ENCODE assay signal across 19 cellular contexts in genomic region chr2:36615214-36615613, GRCh38. TPM values are rescaled to one million over a fixed set of nuclear protein-coding genes. Genes with fewer than 3 reads are reported as not detected.
A peak's percentile ranks its signal among the peaks of the same experiment; 100 is the strongest.
DNase-seq lines count a peak whose midpoint lies in the region; ATAC-seq and TF ChIP-seq lines count a peak whose summit lies in the region.
"Had no signal": no experiment of that assay in that cellular context is flagged by ENCODE, and none has a peak within 500 bp of the region (broad histone marks: within the 10 kb centered on the region; RNA-seq: fewer than 3 reads in every experiment).

No MANE protein-coding gene starts in this region.

- no peaks in the 10 kb centered on the region for H3K9me3 Mint-ChIP-seq in type B pancreatic cell
- H3K9me3 Mint-ChIP-seq: T-helper 2 cell treated with Interferon-gamma antibody and Interleukin-4, amounts not matched to agents 5 μg/mL and 100 μg/mL, for 36 hours had no signal

- peak overlapping the region; percentile 83 for H3K9ac ChIP-seq in adipocyte (ENCODE audit: low read length)

- CTCF ChIA-PET in HEK293T (lab: Yijun Ruan, JAX), result no interaction called here

- POLR2A ChIA-PET in HEK293T (lab: Yijun Ruan, JAX), result no interaction called here

- no peaks in the 10 kb centered on the region for H3K27me3 Mint-ChIP-seq in type B pancreatic cell

- peak overlapping the region; percentile 8 for H3K4me3 Mint-ChIP-seq in type B pancreatic cell
- H3K4me3 Mint-ChIP-seq: T-helper 2 cell treated with Interferon-gamma antibody and Interleukin-4, amounts not matched to agents 5 μg/mL and 100 μg/mL, for 36 hours had no signal

- H3K36me3 Mint-ChIP-seq in type B pancreatic cell, result no peaks in the 10 kb centered on the region

- H3K4me3 ChIP-seq in adipocyte (ENCODE audit: low read length), result peak overlapping the region; percentile 65
- H3K4me3 ChIP-seq: GM12878, lower lobe of right lung, Peyer's patch had no signal

- H3K27ac Mint-ChIP-seq in type B pancreatic cell, result peak overlapping the region; percentile 60
- H3K27ac Mint-ChIP-seq: T-helper 2 cell treated with Interferon-gamma antibody and Interleukin-4, amounts not matched to agents 5 μg/mL and 100 μg/mL, for 36 hours had no signal

- H3K27me3 ChIP-seq in adipocyte (replicated peaks; ENCODE audit: control insufficient read depth, insufficient read depth, low read length) (no peaks in the 10 kb centered on the region), foreskin keratinocyte (no peaks in the 10 kb centered on the region)
- H3K27me3 ChIP-seq: Peyer's patch had no signal

- H3K36me3 ChIP-seq in adipocyte (ENCODE audit: control insufficient read depth, insufficient read depth, low read length, severe bottlenecking), result no peaks in the 10 kb centered on the region
- H3K36me3 ChIP-seq: lower lobe of right lung, Peyer's patch had no signal

- H3K27ac ChIP-seq in foreskin keratinocyte, result peak overlapping the region; percentile 29
- H3K27ac ChIP-seq: 22Rv1, lower lobe of right lung, Peyer's patch had no signal

- DNase-seq in DMS 273 (lab: John Stamatoyannopoulos, UW; ENCODE audit: unreplicated experiment) (peak; percentile 37), DMS 273 treated with DMSO at 0.1 percent for 48 hours (lab: John Stamatoyannopoulos, UW) (no peak), adipocyte (ENCODE audit: low read depth) (peak; percentile 86), foreskin keratinocyte (peak in 1 of 2 donors; percentile 56), type B pancreatic cell (ENCODE audit: extremely low spot score, unreplicated experiment) (no peak), HEK293T (ENCODE audit: extremely low spot score) (no peak)
- no peak for DNase-seq in activated CD4-positive, CD25-positive, alpha-beta regulatory T cell (lab: John Stamatoyannopoulos, UW)
- DNase-seq: activated CD4-positive, alpha-beta T cell treated with anti-CD3 and anti-CD28 coated beads, Interleukin-2, amount 50 U/mL, for 1 hour; aorta; hypothalamus; lower lobe of right lung; NCI-H1436; NCI-H446 treated with DMSO at 0.1 percent for 48 hours; Peyer's patch; substantia nigra had no signal

- H3K4me1 ChIP-seq in adipocyte (ENCODE audit: control insufficient read depth, insufficient read depth, low read length), result peaks cover 34% of the 10 kb centered on the region
- H3K4me1 ChIP-seq in foreskin keratinocyte, result no peaks in the 10 kb centered on the region
- H3K4me1 ChIP-seq: lower lobe of right lung, Peyer's patch had no signal

- no peaks in the 10 kb centered on the region for H3K9me3 ChIP-seq in adipocyte (ENCODE audit: control insufficient read depth, low read length)
- H3K9me3 ChIP-seq: lower lobe of right lung, Peyer's patch had no signal

- H3K4me1 Mint-ChIP-seq in type B pancreatic cell (ENCODE audit: unreplicated experiment), result peaks cover 15% of the 10 kb centered on the region

- no peak for TF ChIP-seq CTCF in foreskin keratinocyte (conservative IDR thresholded peaks at IDR 0.05)
- TF ChIP-seq CTCF in type B pancreatic cell (conservative IDR thresholded peaks at IDR 0.05), result no peak

- ATAC-seq in foreskin keratinocyte, result peak; percentile 66
- ATAC-seq in HG02840 (IDR thresholded peaks at IDR 0.05; ENCODE audit: low FRiP score, unreplicated experiment), result no peak
- ATAC-seq: GM12878, lower lobe of right lung had no signal

TF ChIP-seq in HEK293T, 16 proteins besides CTCF, POLR2A, EP300 and RAD21:
- TF ChIP-seq ZNF384 (IDR thresholded peaks at IDR 0.05) (no peak), BHLHE40 (IDR thresholded peaks at IDR 0.05; ENCODE audit: borderline replicate concordance) (no peak), PKNOX1 (IDR thresholded peaks at IDR 0.05) (no peak), SP1 (IDR thresholded peaks at IDR 0.05) (no peak), ELF4 (IDR thresholded peaks at IDR 0.05) (no peak)

RNA-seq across cellular contexts. Expression of gene FEZ2, which starts 17.2 kb away (rescaled TPM):
- total RNA-seq in foreskin keratinocyte (36.5 and 43.1 TPM in 2 replicates), type B pancreatic cell (ENCODE audit: low replicate concordance) (29.9 and 34.4 TPM in 2 replicates)
- polyA plus RNA-seq in foreskin keratinocyte, result 20.2 and 24.6 TPM in 2 replicates

Comparison
In these comparisons a context has a peak if more than half of its experiments do, and no peak if none do; other contexts are left out.
1. DNase-seq: peak in DMS 273 (single experiment) and adipocyte (single experiment); none in DMS 273 treated with DMSO at 0.1 percent for 48 hours (single experiment), type B pancreatic cell (single experiment), activated CD4-positive, CD25-positive, alpha-beta regulatory T cell (0 of 4) and HEK293T (single experiment).